Comparison of ENCODE assay signal across 24 cellular contexts in the genomic region with DNA sequence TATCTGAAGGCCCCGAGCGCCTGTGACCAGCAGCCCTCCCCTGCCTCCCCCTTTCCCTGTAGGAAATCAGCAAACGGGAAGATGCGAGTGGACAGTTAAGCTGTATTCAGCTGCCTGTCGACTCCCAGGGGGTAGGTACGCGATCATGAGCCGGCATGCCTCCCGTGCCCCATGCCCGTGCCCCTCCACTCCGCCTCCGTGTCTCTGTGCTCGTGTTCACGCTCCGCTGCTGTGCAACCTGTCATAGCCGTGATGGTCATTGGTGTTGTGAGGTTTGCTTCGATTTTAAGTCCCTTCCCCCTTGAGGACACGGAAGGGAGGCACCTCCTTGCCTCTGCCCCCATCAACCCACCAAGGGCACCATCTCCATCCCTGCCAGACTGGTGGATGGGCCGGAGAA.
"Had no signal": no experiment of that assay in that cellular context is flagged by ENCODE, and none has a peak within 500 bp of the region (broad histone marks: within the 10 kb centered on the region; RNA-seq: fewer than 3 reads in every experiment).

No MANE protein-coding gene starts in this region.

- H3K4me1 Mint-ChIP-seq: activated CD4-positive, alpha-beta T cell treated with anti-CD3 and anti-CD28 coated beads, Interleukin-2, amount 10 ng/mL, durations not matched to agents 7 days and 5 days; activated naive CD4-positive, alpha-beta T cell treated with anti-CD3 and anti-CD28 coated beads, Interleukin-2, amount 10 ng/mL, durations not matched to agents 7 days and 5 days; activated naive CD8-positive, alpha-beta T cell treated with anti-CD3 and anti-CD28 coated beads for 36 hours had no signal

- H3K27ac Mint-ChIP-seq: activated CD4-positive, alpha-beta memory T cell treated with anti-CD3 and anti-CD28 coated beads for 36 hours; activated CD4-positive, alpha-beta T cell treated with anti-CD3 and anti-CD28 coated beads, Interleukin-2, amount 10 ng/mL, durations not matched to agents 7 days and 5 days; activated naive CD4-positive, alpha-beta T cell treated with anti-CD3 and anti-CD28 coated beads, Interleukin-2, amount 10 ng/mL, durations not matched to agents 7 days and 5 days; activated naive CD8-positive, alpha-beta T cell treated with anti-CD3 and anti-CD28 coated beads for 36 hours; activated T-cell treated with anti-CD3 and anti-CD28 coated beads, Interleukin-2, amount 50 U/mL, for 72 hours; activated T-helper 2 cell treated with anti-CD3 and anti-CD28 coated beads, Interferon-gamma antibody, Interleukin-2, Interleukin-4, amounts not matched to agents 10 μg/mL and 5 μg/mL and 100 μg/mL, durations not matched to agents 14 hours and 24 hours and 36 hours had no signal

- H3K9me3 ChIP-seq: Peyer's patch, SJCRH30 had no signal

- H3K4me3 ChIP-seq: Peyer's patch, SJCRH30 had no signal

- H3K36me3 ChIP-seq: Peyer's patch, SJCRH30 had no signal

- H3K27ac ChIP-seq: Peyer's patch, RWPE1, SJCRH30 had no signal

- H3K4me1 ChIP-seq: Peyer's patch had no signal

- DNase-seq: activated CD4-positive, alpha-beta memory T cell treated with anti-CD3 and anti-CD28 coated beads for 36 hours; activated CD4-positive, alpha-beta T cell treated with anti-CD3 and anti-CD28 coated beads, Interleukin-2, amount 10 ng/mL, durations not matched to agents 7 days and 5 days; activated CD4-positive, CD25-positive, alpha-beta regulatory T cell; activated gamma-delta T cell treated with Interleukin-2 at 50 U/mL for 16 hours; activated naive CD4-positive, alpha-beta T cell treated with anti-CD3 and anti-CD28 coated beads, Interleukin-2, amount 10 ng/mL, durations not matched to agents 7 days and 5 days; activated naive CD8-positive, alpha-beta T cell treated with anti-CD3 and anti-CD28 coated beads for 36 hours; activated T-cell treated with anti-CD3 and anti-CD28 coated beads for 4 hours; activated T-cell treated with anti-CD3 and anti-CD28 coated beads, Interleukin-2, amount 50 U/mL, for 72 hours; cerebellar nuclear complex; Karpas-422; MM.1S; NCI-H1105; NCI-H146; NCI-H187 treated with DMSO at 0.1 percent for 48 hours; NCI-H2081 treated with DMSO at 0.1 percent for 48 hours; NCI-H2171 treated with DMSO at 0.1 percent for 48 hours; NCI-H510A treated with DMSO at 0.1 percent for 48 hours; NK-92 treated with Interleukin-12 subunit alpha and Interleukin-12 subunit beta, amount 100 ng/mL, for 24 hours; Peyer's patch; Right ventricle myocardium superior; SJCRH30; SW 1271 had no signal

- H3K36me3 Mint-ChIP-seq: activated CD4-positive, alpha-beta memory T cell treated with anti-CD3 and anti-CD28 coated beads for 36 hours; activated naive CD4-positive, alpha-beta T cell treated with anti-CD3 and anti-CD28 coated beads, Interleukin-2, amount 10 ng/mL, durations not matched to agents 7 days and 5 days; activated naive CD8-positive, alpha-beta T cell treated with anti-CD3 and anti-CD28 coated beads for 36 hours had no signal

- H3K4me3 Mint-ChIP-seq: activated CD4-positive, alpha-beta memory T cell treated with anti-CD3 and anti-CD28 coated beads for 36 hours; activated CD4-positive, alpha-beta T cell treated with anti-CD3 and anti-CD28 coated beads, Interleukin-2, amount 10 ng/mL, durations not matched to agents 7 days and 5 days; activated naive CD4-positive, alpha-beta T cell treated with anti-CD3 and anti-CD28 coated beads, Interleukin-2, amount 10 ng/mL, durations not matched to agents 7 days and 5 days; activated naive CD8-positive, alpha-beta T cell treated with anti-CD3 and anti-CD28 coated beads for 36 hours; activated T-cell treated with anti-CD3 and anti-CD28 coated beads, Interleukin-2, amount 50 U/mL, for 72 hours had no signal

- H3K27me3 ChIP-seq: Peyer's patch, SJCRH30 had no signal

- H3K9me3 Mint-ChIP-seq: activated CD4-positive, alpha-beta memory T cell treated with anti-CD3 and anti-CD28 coated beads for 36 hours; activated CD4-positive, alpha-beta T cell treated with anti-CD3 and anti-CD28 coated beads, Interleukin-2, amount 10 ng/mL, durations not matched to agents 7 days and 5 days; activated naive CD4-positive, alpha-beta T cell treated with anti-CD3 and anti-CD28 coated beads, Interleukin-2, amount 10 ng/mL, durations not matched to agents 7 days and 5 days; activated naive CD8-positive, alpha-beta T cell treated with anti-CD3 and anti-CD28 coated beads for 36 hours; activated T-cell treated with anti-CD3 and anti-CD28 coated beads, Interleukin-2, amount 50 U/mL, for 72 hours; activated T-helper 2 cell treated with anti-CD3 and anti-CD28 coated beads, Interferon-gamma antibody, Interleukin-2, Interleukin-4, amounts not matched to agents 10 μg/mL and 5 μg/mL and 100 μg/mL, durations not matched to agents 14 hours and 24 hours and 36 hours had no signal

- H3K27me3 Mint-ChIP-seq: activated CD4-positive, alpha-beta T cell treated with anti-CD3 and anti-CD28 coated beads, Interleukin-2, amount 10 ng/mL, durations not matched to agents 7 days and 5 days; activated naive CD8-positive, alpha-beta T cell treated with anti-CD3 and anti-CD28 coated beads for 36 hours had no signal
